In genomic region chr5:14246350-14247053, GRCh38 we compare ENCODE assay signal across 22 cellular contexts.
DNase-seq lines count a peak whose midpoint lies in the region; ATAC-seq and TF ChIP-seq lines count a peak whose summit lies in the region.
"Had no signal": no experiment of that assay in that cellular context is flagged by ENCODE, and none has a peak within 500 bp of the region (broad histone marks: within the 10 kb centered on the region; RNA-seq: fewer than 3 reads in every experiment).

No MANE protein-coding gene starts in this region.

- DNase-seq in NCI-H2171 treated with DMSO at 0.1 percent for 48 hours (lab: John Stamatoyannopoulos, UW) (peak; percentile 17), NCI-H2171 (lab: John Stamatoyannopoulos, UW) (no peak), HFFc6 (no peak), retina (peak; percentile 45), T-helper 2 cell (no peak), iPS-NIHi11 (ENCODE audit: low spot score) (no peak)
- DNase-seq: activated CD4-positive, alpha-beta T cell treated with anti-CD3 and anti-CD28 coated beads for 48 hours; activated effector memory CD4-positive, alpha-beta T cell treated with anti-CD3 and anti-CD28 coated beads, Interleukin-2, amount 50 U/mL, for 16 hours; central memory CD4-positive, alpha-beta T cell; esophagus squamous epithelium; left lung; NCI-H1694 treated with DMSO at 0.1 percent for 48 hours; NCI-H510A; pancreas; SHP77; stimulated activated CD4-positive, alpha-beta T cell treated with anti-CD3 and anti-CD28 coated beads, Interleukin-4, amount 100 ng/mL, for 1 hour; upper lobe of right lung had no signal

- no peaks in the 10 kb centered on the region for H3K36me3 ChIP-seq in iPS-15b (ENCODE audit: control insufficient read depth, insufficient read depth, low read length)
- H3K36me3 ChIP-seq: BLaER1, esophagus squamous epithelium, left lung, pancreas, upper lobe of right lung had no signal

- H3K4me3 Mint-ChIP-seq in HFFc6 = no peak overlapping the region; the same call in 1 of the 2 replicates

- H3K4me3 ChIP-seq in iPS-15b (ENCODE audit: low read depth, low read length) = no peak overlapping the region
- H3K4me3 ChIP-seq: BLaER1, esophagus squamous epithelium, left lung, pancreas, skin epidermis, upper lobe of right lung had no signal

- no peaks in the 10 kb centered on the region for H3K9me3 ChIP-seq in iPS-15b (ENCODE audit: control insufficient read depth, insufficient read depth, low read length)
- H3K9me3 ChIP-seq: BLaER1, esophagus squamous epithelium, left lung, pancreas, upper lobe of right lung had no signal

- TF ChIP-seq CTCF in HFFc6 (IDR thresholded peaks at IDR 0.05) = no peak

- ATAC-seq in GM21737 (IDR thresholded peaks at IDR 0.05; ENCODE audit: unreplicated experiment) = no peak
- ATAC-seq: HCT116, left lung, pancreas, upper lobe of right lung had no signal

- no peaks in the 10 kb centered on the region for H3K9me3 Mint-ChIP-seq in HFFc6

- peaks cover 6% of the 10 kb centered on the region for H3K27me3 Mint-ChIP-seq in HFFc6 (ENCODE audit: insufficient read depth)

- peak overlapping the region; percentile 18 for H3K9ac ChIP-seq in iPS-15b (ENCODE audit: low read depth, low read length)
- H3K9ac ChIP-seq: BLaER1 had no signal

- peaks cover 27% of the 10 kb centered on the region for H3K4me1 ChIP-seq in iPS-15b (ENCODE audit: control insufficient read depth, insufficient read depth, low read length)

- peaks cover 33% of the 10 kb centered on the region for H3K36me3 Mint-ChIP-seq in HFFc6 (ENCODE audit: low read depth)

- peaks cover 97% of the 10 kb centered on the region for H3K4me1 Mint-ChIP-seq in HFFc6 (ENCODE audit: low read depth)

- no peaks in the 10 kb centered on the region for H3K27me3 ChIP-seq in iPS-15b (ENCODE audit: control insufficient read depth, insufficient read depth, low read length)
- H3K27me3 ChIP-seq: BLaER1, esophagus squamous epithelium, left lung, pancreas, upper lobe of right lung had no signal

- H3K27ac Mint-ChIP-seq in HFFc6 = peak overlapping the region; percentile 67

Comparison
In these comparisons a context has a peak if more than half of its experiments do, and no peak if none do; other contexts are left out.
1. DNase-seq: peak in NCI-H2171 treated with DMSO at 0.1 percent for 48 hours (single experiment) and retina (single experiment); none in NCI-H2171 (single experiment), HFFc6 (single experiment), T-helper 2 cell (0 of 5) and iPS-NIHi11 (single experiment).